Comparison of ENCODE assay signal across 1 cellular context in the genomic region with DNA sequence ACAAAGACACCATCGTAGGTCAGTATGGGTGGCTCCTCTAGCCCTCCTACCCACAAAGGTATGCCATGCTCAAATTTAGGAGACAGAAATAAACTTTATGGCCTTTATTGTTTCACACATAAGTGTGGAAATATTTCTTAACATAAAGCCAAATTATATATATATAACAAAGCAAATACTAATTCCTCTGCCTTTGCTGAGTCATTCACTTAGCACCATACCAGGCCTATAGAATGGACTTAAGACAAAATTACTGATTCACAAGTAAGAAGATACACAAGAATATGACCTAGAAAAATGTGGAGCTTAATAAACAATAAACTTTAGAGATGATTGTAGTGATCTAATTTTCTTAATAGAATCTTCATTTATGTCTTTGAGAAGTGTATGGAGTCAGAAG.
TF ChIP-seq lines count a peak whose summit lies in the region.

No MANE protein-coding gene starts in this region.

TF ChIP-seq in H1, 55 proteins besides CTCF, POLR2A, EP300 and RAD21:
- TF ChIP-seq ASH2L (IDR thresholded peaks at IDR 0.05; ENCODE audit: low read length) (no peak), MAFK (IDR thresholded peaks at IDR 0.05; ENCODE audit: low read depth, low read length) (0 out of 2 replicates have a peak, but pooled peaks have one; percentile 10), SUZ12 (IDR thresholded peaks at IDR 0.05; ENCODE audit: low read length) (no peak)
